1 cellular context compared by ENCODE assay signal in genomic region chr6:166942393-166943168, GRCh38.
TF ChIP-seq lines count a peak whose summit lies in the region.

No MANE protein-coding gene starts in this region.

TF ChIP-seq in K562, 482 proteins besides CTCF, POLR2A, EP300 and RAD21 (continued from another document):
- TF ChIP-seq ZBTB11 (CRISPR knock-in tag; IDR thresholded peaks at IDR 0.05), result peak in 1 of 3 experiments; percentile 59; a peak in 2 of 6 replicates
- peak; percentile 42 for TF ChIP-seq HNRNPLL (IDR thresholded peaks at IDR 0.05; ENCODE audit: low read depth, low read length, poor library complexity, severe bottlenecking)
- TF ChIP-seq RBM14 (IDR thresholded peaks at IDR 0.05; ENCODE audit: borderline replicate concordance, insufficient read depth, low read depth, low read length), result no peak
TF ChIP-seq in K562: peak in this region for 103.
